In the genomic region with DNA sequence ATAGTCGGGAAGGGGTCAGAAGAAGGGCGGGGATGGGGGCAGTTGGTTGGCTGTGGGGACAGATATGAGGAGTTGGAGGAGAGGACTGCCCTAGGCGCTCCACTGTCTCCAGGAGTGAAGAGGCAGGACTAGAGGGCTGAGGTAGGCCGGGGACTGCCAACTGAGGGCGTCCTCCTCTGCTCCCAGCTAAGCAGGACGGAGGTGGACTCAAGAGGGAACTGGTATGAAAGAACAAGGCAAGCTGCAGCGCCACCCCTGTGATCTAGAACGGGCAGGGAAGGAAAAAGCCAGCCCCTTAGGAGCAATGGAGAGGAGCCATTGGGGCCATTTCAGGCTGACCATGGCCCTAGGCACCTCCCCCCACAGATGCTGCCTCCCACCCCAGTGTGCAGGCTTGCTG, we compare ENCODE assay signal across 9 cellular contexts. TPM values are rescaled to one million over a fixed set of nuclear protein-coding genes. Genes with fewer than 3 reads are reported as not detected.
"Had no signal": no experiment of that assay in that cellular context is flagged by ENCODE, and none has a peak within 500 bp of the region (broad histone marks: within the 10 kb centered on the region; RNA-seq: fewer than 3 reads in every experiment).

No MANE protein-coding gene starts in this region.

- ATAC-seq: GM12878 had no signal

- H3K4me3 ChIP-seq: GM12878 had no signal

- DNase-seq: GDM1, GF-D8 had no signal

- FAIRE-seq: G401.6, GM12878, GM12891, GM12892, GM18507, GM19239 had no signal

RNA-seq across cellular contexts. Expression of gene BEND2, which starts 14.0 kb away (rescaled TPM):
- total RNA-seq: G401, GM12878 had no signal
- polyA plus RNA-seq: GM12878 had no signal
